In genomic region chr1:219500327-219500897, GRCh38 we compare ENCODE assay signal across 18 cellular contexts.
A peak's percentile ranks its signal among the peaks of the same experiment; 100 is the strongest.
DNase-seq lines count a peak whose midpoint lies in the region; ATAC-seq, FAIRE-seq and TF ChIP-seq lines count a peak whose summit lies in the region.
"Had no signal": no experiment of that assay in that cellular context is flagged by ENCODE, and none has a peak within 500 bp of the region (broad histone marks: within the 10 kb centered on the region; RNA-seq: fewer than 3 reads in every experiment).

No MANE protein-coding gene starts in this region.

- H3K4ac ChIP-seq in H1 (replicated peaks; ENCODE audit: insufficient read length, low read depth, low read length), result no peak overlapping the region

- H4K8ac ChIP-seq in H1 (ENCODE audit: extremely low read depth, insufficient read depth, low read length), result no peak overlapping the region

- no peak overlapping the region for H2BK20ac ChIP-seq in H1 (ENCODE audit: low read length)

- no peak overlapping the region for H3K27ac Mint-ChIP-seq in activated T-helper 1 cell treated with anti-CD3 and anti-CD28 coated beads, Interleukin-12 subunit alpha, Interleukin-12 subunit beta, Interleukin-2, Interleukin-4 antibody, amounts not matched to agents 30 ng/mL and 10 ng/mL and 1 ng/mL, durations not matched to agents 14 hours and 24 hours and 36 hours
- H3K27ac Mint-ChIP-seq: B cell; CD8-positive, alpha-beta T cell; H9 had no signal

- H3K27me3 ChIP-seq in H1 (replicated peaks in 1 of 4; ENCODE audit: control insufficient read depth in 3 of 4, extremely low read depth in 1 of 4, insufficient read depth in 3 of 4, low read length in 3 of 4) (no peaks in the 10 kb centered on the region), dorsolateral prefrontal cortex (no peaks in the 10 kb centered on the region)
- H3K27me3 ChIP-seq: BLaER1 treated with 17β-estradiol and CSF1 and Interleukin-3, amounts not matched to agents 10 nM and 100 nM had no signal

- H3K23me2 ChIP-seq in H1 (ENCODE audit: low read depth, low read length), result no peaks in the 10 kb centered on the region

- H3K4me1 Mint-ChIP-seq in activated T-helper 1 cell treated with anti-CD3 and anti-CD28 coated beads, Interleukin-12 subunit alpha, Interleukin-12 subunit beta, Interleukin-2, Interleukin-4 antibody, amounts not matched to agents 30 ng/mL and 10 ng/mL and 1 ng/mL, durations not matched to agents 14 hours and 24 hours and 36 hours (ENCODE audit: low read depth), result no peaks in the 10 kb centered on the region
- H3K4me1 Mint-ChIP-seq: B cell had no signal

- POLR2A ChIA-PET in H1 (lab: Charles Lee; ENCODE audit: partially characterized antibody), result no interaction called here

- H2BK120ac ChIP-seq in H1 (replicated peaks; ENCODE audit: low read depth, low read length), result no peak overlapping the region

- no peaks in the 10 kb centered on the region for H3K9me3 ChIP-seq in H1 (ENCODE audit: insufficient read depth in 2 of 2, low read depth in 1 of 2, low read length in 1 of 2)
- H3K9me3 ChIP-seq: BLaER1 treated with 17β-estradiol and CSF1 and Interleukin-3, amounts not matched to agents 10 nM and 100 nM had no signal

- H3K23ac ChIP-seq in H1 (ENCODE audit: insufficient read length), result no peak overlapping the region

- H2BK5ac ChIP-seq in H1 (ENCODE audit: low read depth, low read length), result no peak overlapping the region

- TF ChIP-seq CTCF in H1 (IDR thresholded peaks at IDR 0.05; ENCODE audit: control extremely low read depth in 1 of 3, insufficient read depth in 1 of 3, low read depth in 1 of 3, low read length in 3 of 3), result no peak
- TF ChIP-seq CTCF in dorsolateral prefrontal cortex (IDR thresholded peaks at IDR 0.05 in 54 of 56, conservative IDR thresholded peaks at IDR 0.05 in 2 of 56; ENCODE audit: low read depth in 1 of 56, partially characterized antibody in 56 of 56), result no peak

- ATAC-seq in GM21529 (IDR thresholded peaks at IDR 0.05; ENCODE audit: unreplicated experiment) (peak; percentile 46), HG02852 (IDR thresholded peaks at IDR 0.05; ENCODE audit: unreplicated experiment) (peak; percentile 55), sciatic nerve (peak; percentile 35)
- ATAC-seq: CD8-positive, alpha-beta T cell had no signal

- CTCF ChIA-PET in H1 (lab: Charles Lee; ENCODE audit: partially characterized antibody), result no interaction called here

- DNase-seq in H1 (ENCODE audit: low read depth in 1 of 2, low spot score in 2 of 2) (no peak), sciatic nerve (ENCODE audit: low spot score) (no peak), dorsolateral prefrontal cortex (no peak)
- DNase-seq in activated T-helper 1 cell treated with anti-CD3 and anti-CD28 coated beads, Interleukin-12 subunit alpha, Interleukin-12 subunit beta, Interleukin-2, Interleukin-4 antibody, amounts not matched to agents 30 ng/mL and 10 ng/mL and 1 ng/mL, durations not matched to agents 14 hours and 24 hours and 36 hours (ENCODE audit: low spot score), result no peak
- DNase-seq in stimulated activated CD4-positive, alpha-beta T cell treated with anti-CD3 and anti-CD28 coated beads, Interleukin-4, amount 100 ng/mL, for 4 hours, result no peak
- DNase-seq: Calu3; CD8-positive, alpha-beta T cell; DMS79 treated with DMSO at 0.1 percent for 48 hours; GF-D8; GOT3; H9 had no signal

- no peak overlapping the region for H4K91ac ChIP-seq in H1 (replicated peaks; ENCODE audit: insufficient read length, low read length)

- no peak overlapping the region for H2BK12ac ChIP-seq in H1 (ENCODE audit: low read depth, low read length)

- H4K20me1 ChIP-seq in H1 (replicated peaks in 1 of 2; ENCODE audit: control insufficient read depth in 1 of 2, insufficient read depth in 2 of 2, low read length in 2 of 2), result no peaks in the 10 kb centered on the region
- H4K20me1 ChIP-seq: BLaER1 treated with 17β-estradiol and CSF1 and Interleukin-3, amounts not matched to agents 10 nM and 100 nM had no signal

- no peaks in the 10 kb centered on the region for H3K9me3 Mint-ChIP-seq in activated T-helper 1 cell treated with anti-CD3 and anti-CD28 coated beads, Interleukin-12 subunit alpha, Interleukin-12 subunit beta, Interleukin-2, Interleukin-4 antibody, amounts not matched to agents 30 ng/mL and 10 ng/mL and 1 ng/mL, durations not matched to agents 14 hours and 24 hours and 36 hours
- H3K9me3 Mint-ChIP-seq: CD8-positive, alpha-beta T cell; H9 had no signal

- H3K4me3 ChIP-seq in H1 (ENCODE audit: extremely low read depth in 1 of 4, insufficient read depth in 2 of 4, low read depth in 3 of 4, low read length in 4 of 4) (no peak overlapping the region), dorsolateral prefrontal cortex (no peak overlapping the region)
- H3K4me3 ChIP-seq: BLaER1 treated with 17β-estradiol and CSF1 and Interleukin-3, amounts not matched to agents 10 nM and 100 nM had no signal

- no peaks in the 10 kb centered on the region for H3K79me2 ChIP-seq in H1 (ENCODE audit: control insufficient read depth in 1 of 2, insufficient read depth in 2 of 2, low read length in 2 of 2)

- H3K18ac ChIP-seq in H1 (ENCODE audit: extremely low read depth, low read length), result no peak overlapping the region; the same call in 1 of the 2 replicates

- H3K9ac ChIP-seq in H1 (replicated peaks in 1 of 4; ENCODE audit: extremely low read depth in 1 of 4, low read depth in 3 of 4, low read length in 3 of 4), result no peak overlapping the region
- H3K9ac ChIP-seq: BLaER1 treated with 17β-estradiol and CSF1 and Interleukin-3, amounts not matched to agents 10 nM and 100 nM; KMS-11 had no signal

- H3K27ac ChIP-seq in H1 (ENCODE audit: low read depth, low read length), result no peak overlapping the region
- no peak overlapping the region for H3K27ac ChIP-seq in dorsolateral prefrontal cortex
- H3K27ac ChIP-seq: BLaER1 treated with 17β-estradiol and CSF1 and Interleukin-3, amounts not matched to agents 10 nM and 100 nM; HL-60; KMS-11 had no signal

- WGBS in H1 (ENCODE audit: extremely low coverage in 1 of 2, insufficient coverage in 1 of 2, insufficient read length in 1 of 2, insufficient replicate concordance in 2 of 2, low coverage in 1 of 2, low lambda C conversion rate in 2 of 2, missing lambda C conversion rate in 1 of 2), 2 experiments, result 85% methylated on average over 6 of the region's 6 CpGs; no CpG with 5 or more reads in 1 of the 2 experiments

- FAIRE-seq in H1 (lab: Jason Lieb, UNC), result no peak
- FAIRE-seq: GM19239 had no signal

- no peak overlapping the region for H3K14ac ChIP-seq in H1 (ENCODE audit: insufficient read length)

- H2AK5ac ChIP-seq in H1 (ENCODE audit: low read depth, low read length), result no peak overlapping the region

- 0 out of 2 replicates have a peak overlapping the region, but pooled peaks have one; percentile 20 for H2AFZ ChIP-seq in H1 (ENCODE audit: low read length)

- no peaks in the 10 kb centered on the region for H3K4me1 ChIP-seq in H1 (replicated peaks in 1 of 4; ENCODE audit: control insufficient read depth in 3 of 4, insufficient read depth in 4 of 4, low read length in 3 of 4)

- no peaks in the 10 kb centered on the region for H3K36me3 ChIP-seq in H1 (ENCODE audit: control insufficient read depth in 2 of 4, insufficient read depth in 4 of 4, low read length in 3 of 4)
- H3K36me3 ChIP-seq: BLaER1 treated with 17β-estradiol and CSF1 and Interleukin-3, amounts not matched to agents 10 nM and 100 nM had no signal

- intact Hi-C loops in sciatic nerve (cut with DNase I) (no loop called here), dorsolateral prefrontal cortex (cut with DNase I) (no loop called here)
- intact Hi-C loops in activated T-helper 1 cell treated with anti-CD3 and anti-CD28 coated beads, Interleukin-12 subunit alpha, Interleukin-12 subunit beta, Interleukin-2, Interleukin-4 antibody, amounts not matched to agents 30 ng/mL and 10 ng/mL and 1 ng/mL, durations not matched to agents 14 hours and 24 hours and 36 hours (cut with micrococcal nuclease), result no loop called here

- no peak overlapping the region for H3K4me3 Mint-ChIP-seq in activated T-helper 1 cell treated with anti-CD3 and anti-CD28 coated beads, Interleukin-12 subunit alpha, Interleukin-12 subunit beta, Interleukin-2, Interleukin-4 antibody, amounts not matched to agents 30 ng/mL and 10 ng/mL and 1 ng/mL, durations not matched to agents 14 hours and 24 hours and 36 hours
- H3K4me3 Mint-ChIP-seq: B cell; CD8-positive, alpha-beta T cell; H9 had no signal

- H2BK15ac ChIP-seq in H1 (ENCODE audit: low read length), result no peak overlapping the region

- no peak overlapping the region for H3K4me2 ChIP-seq in H1 (ENCODE audit: insufficient read depth in 1 of 2, low read depth in 2 of 2, low read length in 2 of 2)
- H3K4me2 ChIP-seq: KMS-11 had no signal

- TF ChIP-seq RAD21 in H1 (IDR thresholded peaks at IDR 0.05 in 1 of 2, conservative IDR thresholded peaks at IDR 0.05 in 1 of 2; ENCODE audit: low read depth in 2 of 2, low read length in 2 of 2), result no peak

- no peaks in the 10 kb centered on the region for H3K79me1 ChIP-seq in H1 (ENCODE audit: low read depth, low read length)

- no peak for TF ChIP-seq EP300 in H1 (IDR thresholded peaks at IDR 0.05; ENCODE audit: borderline replicate concordance in 1 of 2, low read depth in 2 of 2, low read length in 2 of 2)

- no peaks in the 10 kb centered on the region for H3K36me3 Mint-ChIP-seq in activated T-helper 1 cell treated with anti-CD3 and anti-CD28 coated beads, Interleukin-12 subunit alpha, Interleukin-12 subunit beta, Interleukin-2, Interleukin-4 antibody, amounts not matched to agents 30 ng/mL and 10 ng/mL and 1 ng/mL, durations not matched to agents 14 hours and 24 hours and 36 hours (ENCODE audit: low read depth)
- H3K36me3 Mint-ChIP-seq: CD8-positive, alpha-beta T cell had no signal

- no peak for TF ChIP-seq POLR2A in H1 (IDR thresholded peaks at IDR 0.05; ENCODE audit: control extremely low read depth in 1 of 2, low read depth in 2 of 2, low read length in 2 of 2)

- no peak overlapping the region for H4K5ac ChIP-seq in H1 (ENCODE audit: insufficient read length, low read depth, low read length)

- H3K56ac ChIP-seq in H1 (replicated peaks; ENCODE audit: insufficient read length, low read depth, low read length), result no peak overlapping the region

- H3K27me3 Mint-ChIP-seq in activated T-helper 1 cell treated with anti-CD3 and anti-CD28 coated beads, Interleukin-12 subunit alpha, Interleukin-12 subunit beta, Interleukin-2, Interleukin-4 antibody, amounts not matched to agents 30 ng/mL and 10 ng/mL and 1 ng/mL, durations not matched to agents 14 hours and 24 hours and 36 hours (ENCODE audit: insufficient read depth), result peaks cover 3% of the 10 kb centered on the region

TF ChIP-seq in H1, 55 proteins besides CTCF, POLR2A, EP300 and RAD21 (continues in another document):
- TF ChIP-seq BACH1 (IDR thresholded peaks at IDR 0.05; ENCODE audit: low read length), result no peak
- TF ChIP-seq HDAC2 (IDR thresholded peaks at IDR 0.05; ENCODE audit: borderline replicate concordance in 1 of 2, low read depth in 2 of 2, low read length in 2 of 2), result no peak
- TF ChIP-seq CEBPB (IDR thresholded peaks at IDR 0.05; ENCODE audit: low read depth, low read length), result no peak
- TF ChIP-seq SP4 (IDR thresholded peaks at IDR 0.05; ENCODE audit: low read length), result no peak
- TF ChIP-seq TEAD4 (IDR thresholded peaks at IDR 0.05; ENCODE audit: low read depth, low read length), result no peak
- TF ChIP-seq TAF7 (optimal IDR thresholded peaks at IDR 0.05; ENCODE audit: borderline replicate concordance, low read depth, low read length), result no peak
- TF ChIP-seq SRF (IDR thresholded peaks at IDR 0.05; ENCODE audit: low read depth, low read length), result no peak
- TF ChIP-seq POU5F1 (IDR thresholded peaks at IDR 0.05; ENCODE audit: low read depth, low read length), result no peak
